In the genomic region with DNA sequence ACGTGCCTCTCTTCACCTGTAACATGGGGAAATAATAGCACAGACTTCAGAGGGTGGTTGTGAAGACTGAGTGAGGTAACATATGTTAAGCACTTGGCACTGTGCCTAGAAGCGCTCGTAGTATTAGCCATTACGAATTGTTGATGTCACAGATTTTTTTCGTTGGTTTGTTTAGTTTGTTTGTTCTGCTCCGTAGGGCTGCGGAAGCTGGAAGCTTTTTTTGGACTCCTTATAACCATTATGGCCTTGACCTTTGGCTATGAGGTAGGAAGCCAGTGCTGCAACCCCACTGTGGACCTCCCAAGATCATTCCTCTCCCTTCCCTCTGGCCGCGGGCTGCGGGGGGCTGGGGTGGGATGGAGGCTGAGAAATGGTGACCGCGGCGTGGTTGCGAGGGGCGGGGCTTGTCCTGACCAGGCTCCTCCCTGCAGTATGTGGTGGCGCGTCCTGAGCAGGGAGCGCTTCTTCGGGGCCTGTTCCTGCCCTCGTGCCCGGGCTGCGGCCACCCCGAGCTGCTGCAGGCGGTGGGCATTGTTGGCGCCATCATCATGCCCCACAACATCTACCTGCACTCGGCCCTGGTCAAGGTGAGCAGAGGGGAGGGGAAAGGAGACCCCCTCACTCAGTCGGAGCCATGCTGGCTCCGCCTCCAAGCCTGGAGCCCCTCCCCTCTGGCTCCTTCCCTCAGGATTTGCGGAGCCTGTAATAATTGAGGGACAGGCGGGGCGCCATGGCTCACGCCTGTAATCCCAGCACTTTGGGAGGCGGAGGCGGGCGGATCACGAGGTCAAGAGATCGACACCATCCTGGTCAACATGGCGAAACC, we compare ENCODE assay signal across 1 cellular context.
TF ChIP-seq lines count a peak whose summit lies in the region.

No MANE protein-coding gene starts in this region.

TF ChIP-seq in HepG2, 621 proteins besides CTCF, POLR2A, EP300 and RAD21 (continued from another document and continues in another):
- TF ChIP-seq, protein P1, sequence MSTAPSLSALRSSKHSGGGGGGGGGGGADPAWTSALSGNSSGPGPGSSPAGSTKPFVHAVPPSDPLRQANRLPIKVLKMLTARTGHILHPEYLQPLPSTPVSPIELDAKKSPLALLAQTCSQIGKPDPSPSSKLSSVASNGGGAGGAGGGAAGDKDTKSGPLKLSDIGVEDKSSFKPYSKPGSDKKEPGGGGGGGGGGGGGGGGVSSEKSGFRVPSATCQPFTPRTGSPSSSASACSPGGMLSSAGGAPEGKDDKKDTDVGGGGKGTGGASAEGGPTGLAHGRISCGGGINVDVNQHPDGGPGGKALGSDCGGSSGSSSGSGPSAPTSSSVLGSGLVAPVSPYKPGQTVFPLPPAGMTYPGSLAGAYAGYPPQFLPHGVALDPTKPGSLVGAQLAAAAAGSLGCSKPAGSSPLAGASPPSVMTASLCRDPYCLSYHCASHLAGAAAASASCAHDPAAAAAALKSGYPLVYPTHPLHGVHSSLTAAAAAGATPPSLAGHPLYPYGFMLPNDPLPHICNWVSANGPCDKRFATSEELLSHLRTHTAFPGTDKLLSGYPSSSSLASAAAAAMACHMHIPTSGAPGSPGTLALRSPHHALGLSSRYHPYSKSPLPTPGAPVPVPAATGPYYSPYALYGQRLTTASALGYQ (CRISPR knock-in tag; IDR thresholded peaks at IDR 0.05) = no peak
- TF ChIP-seq, protein P2, sequence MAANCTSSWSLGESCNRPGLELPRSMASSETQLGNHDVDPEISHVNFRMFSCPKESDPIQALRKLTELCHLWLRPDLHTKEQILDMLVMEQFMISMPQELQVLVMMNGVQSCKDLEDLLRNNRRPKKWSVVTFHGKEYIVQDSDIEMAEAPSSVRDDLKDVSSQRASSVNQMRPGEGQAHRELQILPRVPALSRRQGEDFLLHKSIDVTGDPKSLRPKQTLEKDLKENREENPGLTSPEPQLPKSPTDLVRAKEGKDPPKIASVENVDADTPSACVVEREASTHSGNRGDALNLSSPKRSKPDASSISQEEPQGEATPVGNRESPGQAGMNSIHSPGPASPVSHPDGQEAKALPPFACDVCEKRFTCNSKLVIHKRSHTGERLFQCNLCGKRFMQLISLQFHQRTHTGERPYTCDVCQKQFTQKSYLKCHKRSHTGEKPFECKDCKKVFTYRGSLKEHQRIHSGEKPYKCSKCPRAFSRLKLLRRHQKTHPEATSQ (CRISPR knock-in tag; IDR thresholded peaks at IDR 0.05; ENCODE audit: borderline replicate concordance) = no peak
- TF ChIP-seq, protein P3, sequence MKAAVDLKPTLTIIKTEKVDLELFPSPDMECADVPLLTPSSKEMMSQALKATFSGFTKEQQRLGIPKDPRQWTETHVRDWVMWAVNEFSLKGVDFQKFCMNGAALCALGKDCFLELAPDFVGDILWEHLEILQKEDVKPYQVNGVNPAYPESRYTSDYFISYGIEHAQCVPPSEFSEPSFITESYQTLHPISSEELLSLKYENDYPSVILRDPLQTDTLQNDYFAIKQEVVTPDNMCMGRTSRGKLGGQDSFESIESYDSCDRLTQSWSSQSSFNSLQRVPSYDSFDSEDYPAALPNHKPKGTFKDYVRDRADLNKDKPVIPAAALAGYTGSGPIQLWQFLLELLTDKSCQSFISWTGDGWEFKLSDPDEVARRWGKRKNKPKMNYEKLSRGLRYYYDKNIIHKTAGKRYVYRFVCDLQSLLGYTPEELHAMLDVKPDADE (CRISPR knock-in tag; IDR thresholded peaks at IDR 0.05) = no peak
- TF ChIP-seq ZNF441 (CRISPR knock-in tag; IDR thresholded peaks at IDR 0.05; ENCODE audit: borderline replicate concordance) (no peak), ZNF274 (CRISPR knock-in tag; IDR thresholded peaks at IDR 0.05) (no peak), JDP2 (CRISPR knock-in tag; IDR thresholded peaks at IDR 0.05; ENCODE audit: borderline replicate concordance) (no peak), HIVEP1 (CRISPR knock-in tag; IDR thresholded peaks at IDR 0.05) (no peak), REPIN1 (CRISPR knock-in tag; IDR thresholded peaks at IDR 0.05; ENCODE audit: borderline replicate concordance, low read depth) (no peak), MEIS2 (CRISPR knock-in tag; IDR thresholded peaks at IDR 0.05) (no peak), PHB2 (IDR thresholded peaks at IDR 0.05; ENCODE audit: partially characterized antibody) (no peak), STAG1 (CRISPR knock-in tag; IDR thresholded peaks at IDR 0.05) (no peak), ZNF781 (CRISPR knock-in tag; IDR thresholded peaks at IDR 0.05; ENCODE audit: borderline replicate concordance, not compliant biosample characterization) (no peak), ATF7-NPFF (CRISPR knock-in tag; IDR thresholded peaks at IDR 0.05; ENCODE audit: low read depth) (no peak), JUND (CRISPR knock-in tag; IDR thresholded peaks at IDR 0.05) (no peak), SETDB1 (CRISPR knock-in tag; IDR thresholded peaks at IDR 0.05; ENCODE audit: borderline replicate concordance) (no peak), NONO (IDR thresholded peaks at IDR 0.05) (no peak), NONO (CRISPR knock-in tag; conservative IDR thresholded peaks at IDR 0.05) (peak; percentile 63), ARNT (IDR thresholded peaks at IDR 0.05) (no peak), ZNF670 (CRISPR knock-in tag; IDR thresholded peaks at IDR 0.05; ENCODE audit: borderline replicate concordance) (0 out of 2 replicates have a peak, but pooled peaks have one; percentile 27), SAP130 (CRISPR knock-in tag; IDR thresholded peaks at IDR 0.05; ENCODE audit: low read depth) (peak; percentile 55), ZNF296 (CRISPR knock-in tag; conservative IDR thresholded peaks at IDR 0.05) (no peak), ATRX (CRISPR knock-in tag; IDR thresholded peaks at IDR 0.05; ENCODE audit: borderline replicate concordance) (no peak), ZNF205 (CRISPR knock-in tag; IDR thresholded peaks at IDR 0.05) (no peak), ZBTB20 (CRISPR knock-in tag; IDR thresholded peaks at IDR 0.05; ENCODE audit: borderline replicate concordance, low read depth) (peak; percentile 30; the same call in 1 of the 2 replicates), HDAC6 (IDR thresholded peaks at IDR 0.05; ENCODE audit: low read depth, low read length) (no peak), RCOR2 (CRISPR knock-in tag; IDR thresholded peaks at IDR 0.05) (no peak), MED1 (CRISPR knock-in tag; IDR thresholded peaks at IDR 0.05) (peak; percentile 73), ZNF24 (IDR thresholded peaks at IDR 0.05) (no peak), ZSCAN25 (CRISPR knock-in tag; IDR thresholded peaks at IDR 0.05) (no peak), KLF13 (CRISPR knock-in tag; IDR thresholded peaks at IDR 0.05) (no peak), FOXK2 (IDR thresholded peaks at IDR 0.05) (no peak), ZNF644 (CRISPR knock-in tag; IDR thresholded peaks at IDR 0.05; ENCODE audit: low read depth) (no peak), GATA4 (IDR thresholded peaks at IDR 0.05; ENCODE audit: borderline replicate concordance, low read depth) (no peak), HNRNPL (IDR thresholded peaks at IDR 0.05; ENCODE audit: low read depth, low read length) (0 out of 2 replicates have a peak, but pooled peaks have one; percentile 19), SOX6 (IDR thresholded peaks at IDR 0.05) (no peak), SOX6 (CRISPR knock-in tag; IDR thresholded peaks at IDR 0.05) (peak; percentile 50; the same call in 1 of the 2 replicates), KMT2B (CRISPR knock-in tag; IDR thresholded peaks at IDR 0.05) (no peak), ZNF235 (CRISPR knock-in tag; IDR thresholded peaks at IDR 0.05; ENCODE audit: borderline replicate concordance) (no peak), ZNF446 (CRISPR knock-in tag; IDR thresholded peaks at IDR 0.05) (no peak)
- TF ChIP-seq, protein P4, sequence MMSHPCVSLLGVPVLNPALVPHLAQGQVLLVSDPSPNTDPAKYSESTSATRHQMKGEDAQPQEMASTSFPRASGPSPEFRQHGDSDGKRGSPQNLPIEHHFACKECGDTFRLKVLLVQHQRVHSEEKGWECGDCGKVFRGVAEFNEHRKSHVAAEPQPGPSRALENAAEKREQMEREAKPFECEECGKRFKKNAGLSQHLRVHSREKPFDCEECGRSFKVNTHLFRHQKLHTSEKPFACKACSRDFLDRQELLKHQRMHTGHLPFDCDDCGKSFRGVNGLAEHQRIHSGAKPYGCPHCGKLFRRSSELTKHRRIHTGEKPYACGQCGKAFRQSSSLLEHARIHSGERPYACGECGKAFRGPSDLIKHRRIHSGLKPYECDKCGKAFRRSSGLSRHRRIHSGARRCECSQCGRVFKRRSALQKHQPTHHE (CRISPR knock-in tag; IDR thresholded peaks at IDR 0.05; ENCODE audit: borderline replicate concordance) = no peak
- TF ChIP-seq, protein P5, sequence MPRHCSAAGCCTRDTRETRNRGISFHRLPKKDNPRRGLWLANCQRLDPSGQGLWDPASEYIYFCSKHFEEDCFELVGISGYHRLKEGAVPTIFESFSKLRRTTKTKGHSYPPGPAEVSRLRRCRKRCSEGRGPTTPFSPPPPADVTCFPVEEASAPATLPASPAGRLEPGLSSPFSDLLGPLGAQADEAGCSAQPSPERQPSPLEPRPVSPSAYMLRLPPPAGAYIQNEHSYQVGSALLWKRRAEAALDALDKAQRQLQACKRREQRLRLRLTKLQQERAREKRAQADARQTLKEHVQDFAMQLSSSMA (CRISPR knock-in tag; IDR thresholded peaks at IDR 0.05) = no peak
- TF ChIP-seq, protein P6, sequence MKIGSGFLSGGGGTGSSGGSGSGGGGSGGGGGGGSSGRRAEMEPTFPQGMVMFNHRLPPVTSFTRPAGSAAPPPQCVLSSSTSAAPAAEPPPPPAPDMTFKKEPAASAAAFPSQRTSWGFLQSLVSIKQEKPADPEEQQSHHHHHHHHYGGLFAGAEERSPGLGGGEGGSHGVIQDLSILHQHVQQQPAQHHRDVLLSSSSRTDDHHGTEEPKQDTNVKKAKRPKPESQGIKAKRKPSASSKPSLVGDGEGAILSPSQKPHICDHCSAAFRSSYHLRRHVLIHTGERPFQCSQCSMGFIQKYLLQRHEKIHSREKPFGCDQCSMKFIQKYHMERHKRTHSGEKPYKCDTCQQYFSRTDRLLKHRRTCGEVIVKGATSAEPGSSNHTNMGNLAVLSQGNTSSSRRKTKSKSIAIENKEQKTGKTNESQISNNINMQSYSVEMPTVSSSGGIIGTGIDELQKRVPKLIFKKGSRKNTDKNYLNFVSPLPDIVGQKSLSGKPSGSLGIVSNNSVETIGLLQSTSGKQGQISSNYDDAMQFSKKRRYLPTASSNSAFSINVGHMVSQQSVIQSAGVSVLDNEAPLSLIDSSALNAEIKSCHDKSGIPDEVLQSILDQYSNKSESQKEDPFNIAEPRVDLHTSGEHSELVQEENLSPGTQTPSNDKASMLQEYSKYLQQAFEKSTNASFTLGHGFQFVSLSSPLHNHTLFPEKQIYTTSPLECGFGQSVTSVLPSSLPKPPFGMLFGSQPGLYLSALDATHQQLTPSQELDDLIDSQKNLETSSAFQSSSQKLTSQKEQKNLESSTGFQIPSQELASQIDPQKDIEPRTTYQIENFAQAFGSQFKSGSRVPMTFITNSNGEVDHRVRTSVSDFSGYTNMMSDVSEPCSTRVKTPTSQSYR (CRISPR knock-in tag; IDR thresholded peaks at IDR 0.05; ENCODE audit: borderline replicate concordance) = no peak
- TF ChIP-seq, protein P7, sequence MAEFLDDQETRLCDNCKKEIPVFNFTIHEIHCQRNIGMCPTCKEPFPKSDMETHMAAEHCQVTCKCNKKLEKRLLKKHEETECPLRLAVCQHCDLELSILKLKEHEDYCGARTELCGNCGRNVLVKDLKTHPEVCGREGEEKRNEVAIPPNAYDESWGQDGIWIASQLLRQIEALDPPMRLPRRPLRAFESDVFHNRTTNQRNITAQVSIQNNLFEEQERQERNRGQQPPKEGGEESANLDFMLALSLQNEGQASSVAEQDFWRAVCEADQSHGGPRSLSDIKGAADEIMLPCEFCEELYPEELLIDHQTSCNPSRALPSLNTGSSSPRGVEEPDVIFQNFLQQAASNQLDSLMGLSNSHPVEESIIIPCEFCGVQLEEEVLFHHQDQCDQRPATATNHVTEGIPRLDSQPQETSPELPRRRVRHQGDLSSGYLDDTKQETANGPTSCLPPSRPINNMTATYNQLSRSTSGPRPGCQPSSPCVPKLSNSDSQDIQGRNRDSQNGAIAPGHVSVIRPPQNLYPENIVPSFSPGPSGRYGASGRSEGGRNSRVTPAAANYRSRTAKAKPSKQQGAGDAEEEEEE (CRISPR knock-in tag; IDR thresholded peaks at IDR 0.05; ENCODE audit: borderline replicate concordance) = no peak
- TF ChIP-seq, protein P8, sequence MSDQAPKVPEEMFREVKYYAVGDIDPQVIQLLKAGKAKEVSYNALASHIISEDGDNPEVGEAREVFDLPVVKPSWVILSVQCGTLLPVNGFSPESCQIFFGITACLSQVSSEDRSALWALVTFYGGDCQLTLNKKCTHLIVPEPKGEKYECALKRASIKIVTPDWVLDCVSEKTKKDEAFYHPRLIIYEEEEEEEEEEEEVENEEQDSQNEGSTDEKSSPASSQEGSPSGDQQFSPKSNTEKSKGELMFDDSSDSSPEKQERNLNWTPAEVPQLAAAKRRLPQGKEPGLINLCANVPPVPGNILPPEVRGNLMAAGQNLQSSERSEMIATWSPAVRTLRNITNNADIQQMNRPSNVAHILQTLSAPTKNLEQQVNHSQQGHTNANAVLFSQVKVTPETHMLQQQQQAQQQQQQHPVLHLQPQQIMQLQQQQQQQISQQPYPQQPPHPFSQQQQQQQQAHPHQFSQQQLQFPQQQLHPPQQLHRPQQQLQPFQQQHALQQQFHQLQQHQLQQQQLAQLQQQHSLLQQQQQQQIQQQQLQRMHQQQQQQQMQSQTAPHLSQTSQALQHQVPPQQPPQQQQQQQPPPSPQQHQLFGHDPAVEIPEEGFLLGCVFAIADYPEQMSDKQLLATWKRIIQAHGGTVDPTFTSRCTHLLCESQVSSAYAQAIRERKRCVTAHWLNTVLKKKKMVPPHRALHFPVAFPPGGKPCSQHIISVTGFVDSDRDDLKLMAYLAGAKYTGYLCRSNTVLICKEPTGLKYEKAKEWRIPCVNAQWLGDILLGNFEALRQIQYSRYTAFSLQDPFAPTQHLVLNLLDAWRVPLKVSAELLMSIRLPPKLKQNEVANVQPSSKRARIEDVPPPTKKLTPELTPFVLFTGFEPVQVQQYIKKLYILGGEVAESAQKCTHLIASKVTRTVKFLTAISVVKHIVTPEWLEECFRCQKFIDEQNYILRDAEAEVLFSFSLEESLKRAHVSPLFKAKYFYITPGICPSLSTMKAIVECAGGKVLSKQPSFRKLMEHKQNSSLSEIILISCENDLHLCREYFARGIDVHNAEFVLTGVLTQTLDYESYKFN (CRISPR knock-in tag; conservative IDR thresholded peaks at IDR 0.05) = peak; percentile 85
- TF ChIP-seq, protein P9, sequence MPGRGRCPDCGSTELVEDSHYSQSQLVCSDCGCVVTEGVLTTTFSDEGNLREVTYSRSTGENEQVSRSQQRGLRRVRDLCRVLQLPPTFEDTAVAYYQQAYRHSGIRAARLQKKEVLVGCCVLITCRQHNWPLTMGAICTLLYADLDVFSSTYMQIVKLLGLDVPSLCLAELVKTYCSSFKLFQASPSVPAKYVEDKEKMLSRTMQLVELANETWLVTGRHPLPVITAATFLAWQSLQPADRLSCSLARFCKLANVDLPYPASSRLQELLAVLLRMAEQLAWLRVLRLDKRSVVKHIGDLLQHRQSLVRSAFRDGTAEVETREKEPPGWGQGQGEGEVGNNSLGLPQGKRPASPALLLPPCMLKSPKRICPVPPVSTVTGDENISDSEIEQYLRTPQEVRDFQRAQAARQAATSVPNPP (CRISPR knock-in tag; IDR thresholded peaks at IDR 0.05) = no peak
- TF ChIP-seq, protein P10, sequence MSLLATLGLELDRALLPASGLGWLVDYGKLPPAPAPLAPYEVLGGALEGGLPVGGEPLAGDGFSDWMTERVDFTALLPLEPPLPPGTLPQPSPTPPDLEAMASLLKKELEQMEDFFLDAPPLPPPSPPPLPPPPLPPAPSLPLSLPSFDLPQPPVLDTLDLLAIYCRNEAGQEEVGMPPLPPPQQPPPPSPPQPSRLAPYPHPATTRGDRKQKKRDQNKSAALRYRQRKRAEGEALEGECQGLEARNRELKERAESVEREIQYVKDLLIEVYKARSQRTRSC (CRISPR knock-in tag; IDR thresholded peaks at IDR 0.05; ENCODE audit: low read depth) = no peak
- TF ChIP-seq, protein P11, sequence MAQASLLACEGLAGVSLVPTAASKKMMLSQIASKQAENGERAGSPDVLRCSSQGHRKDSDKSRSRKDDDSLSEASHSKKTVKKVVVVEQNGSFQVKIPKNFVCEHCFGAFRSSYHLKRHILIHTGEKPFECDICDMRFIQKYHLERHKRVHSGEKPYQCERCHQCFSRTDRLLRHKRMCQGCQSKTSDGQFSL (CRISPR knock-in tag; IDR thresholded peaks at IDR 0.05) = no peak
